ENCODE assay signal across 17 cellular contexts in genomic region chrX:110006826-110007375, GRCh38. TPM values are rescaled to one million over a fixed set of nuclear protein-coding genes. Genes with fewer than 3 reads are reported as not detected.
DNase-seq lines count a peak whose midpoint lies in the region; ATAC-seq and TF ChIP-seq lines count a peak whose summit lies in the region.
"Had no signal": no experiment of that assay in that cellular context is flagged by ENCODE, and none has a peak within 500 bp of the region (broad histone marks: within the 10 kb centered on the region; RNA-seq: fewer than 3 reads in every experiment).

No MANE protein-coding gene starts in this region.

- H3K4me1 ChIP-seq in CD8-positive, alpha-beta T cell (ENCODE audit: insufficient read depth, low read length) = peaks cover 6% of the 10 kb centered on the region

- no peaks in the 10 kb centered on the region for H3K27me3 ChIP-seq in CD8-positive, alpha-beta T cell (ENCODE audit: insufficient read depth, low read length)
- H3K27me3 ChIP-seq: thyroid gland had no signal

- intact Hi-C loops in CD8-positive, alpha-beta T cell (cut with DNase I, micrococcal nuclease) = loop anchor here in 1 of 2 experiments (10.0 kb wide), 1 partner anchor 1678 kb away; the partner anchor contains the start of gene ALG13

- POLR2A ChIA-PET in CD8-positive, alpha-beta T cell (lab: Charles Lee) = no interaction called here

- no peaks in the 10 kb centered on the region for H3K36me3 ChIP-seq in CD8-positive, alpha-beta T cell (ENCODE audit: insufficient read depth, low read length)
- H3K36me3 ChIP-seq in KOPT-K1 (ENCODE audit: insufficient read depth, low read length) = peaks cover 74% of the 10 kb centered on the region
- H3K36me3 ChIP-seq: thyroid gland had no signal

- no peak overlapping the region for H3K27ac ChIP-seq in CD8-positive, alpha-beta T cell (ENCODE audit: low read depth, low read length)
- H3K27ac ChIP-seq in KOPT-K1 (ENCODE audit: low read depth, low read length, poor library complexity, severe bottlenecking) = peak overlapping the region; percentile 18
- H3K27ac ChIP-seq: BLaER1 treated with 17β-estradiol and CSF1 and Interleukin-3, amounts not matched to agents 10 nM and 100 nM; SK-N-MC had no signal

- H3K4me3 ChIP-seq in CD8-positive, alpha-beta T cell (ENCODE audit: low read depth, low read length) = no peak overlapping the region
- H3K4me3 ChIP-seq: SK-N-MC, thyroid gland had no signal

- no peak for ATAC-seq in CD8-positive, alpha-beta T cell
- no peak for ATAC-seq in GM21619 (IDR thresholded peaks at IDR 0.05; ENCODE audit: unreplicated experiment)
- ATAC-seq: HCT116, WTC11 had no signal

- no peak for DNase-seq in CD8-positive, alpha-beta T cell
- DNase-seq in amniotic epithelial cell (ENCODE audit: low read depth) (peak; percentile 36), iris pigment epithelial cell (ENCODE audit: low read depth) (peak; percentile 53), GM13976 (ENCODE audit: low spot score) (no peak), GF-D8 (lab: John Stamatoyannopoulos, UW) (no peak), glomerular visceral epithelial cell (ENCODE audit: extremely low spot score) (no peak)
- DNase-seq: activated naive CD4-positive, alpha-beta T cell; DMS79 treated with DMSO at 0.1 percent for 48 hours; endodermal cell; head of caudate nucleus had no signal

- H3K4me1 Mint-ChIP-seq in CD8-positive, alpha-beta T cell (ENCODE audit: low read depth) = peaks cover 51% of the 10 kb centered on the region

- H3K9me3 ChIP-seq in CD8-positive, alpha-beta T cell (ENCODE audit: low read length) = no peaks in the 10 kb centered on the region
- no peaks in the 10 kb centered on the region for H3K9me3 ChIP-seq in KOPT-K1 (ENCODE audit: insufficient read depth, low read length, poor library complexity, severe bottlenecking)
- H3K9me3 ChIP-seq: thyroid gland had no signal

- peaks cover 26% of the 10 kb centered on the region for H3K36me3 Mint-ChIP-seq in CD8-positive, alpha-beta T cell
- H3K36me3 Mint-ChIP-seq: WTC11 had no signal

- TF ChIP-seq CTCF in CD8-positive, alpha-beta T cell (IDR thresholded peaks at IDR 0.05) = no peak
- TF ChIP-seq CTCF in GM13976 (IDR thresholded peaks at IDR 0.05; ENCODE audit: borderline replicate concordance, control extremely low read depth, extremely low read depth, insufficient read depth, missing control alignments) = no peak

- in situ Hi-C loops in GM13976 (cut with MboI; ENCODE audit: low sequenced_read_pairs, unreplicated experiment) = no loop called here

- CTCF ChIA-PET in CD8-positive, alpha-beta T cell (lab: Charles Lee) = no interaction called here

- H3K27me3 Mint-ChIP-seq in CD8-positive, alpha-beta T cell (ENCODE audit: low read depth) = no peaks in the 10 kb centered on the region

- no peaks in the 10 kb centered on the region for H3K9me3 Mint-ChIP-seq in CD8-positive, alpha-beta T cell
- H3K9me3 Mint-ChIP-seq: endodermal cell, WTC11 had no signal

- peak overlapping the region; percentile 19 for H3K27ac Mint-ChIP-seq in CD8-positive, alpha-beta T cell
- H3K27ac Mint-ChIP-seq: endodermal cell, WTC11 had no signal

- H3K4me3 Mint-ChIP-seq in CD8-positive, alpha-beta T cell = no peak overlapping the region
- H3K4me3 Mint-ChIP-seq: endodermal cell, WTC11 had no signal

RNA-seq across cellular contexts. Expression of gene TMEM164, which starts 4.0 kb away (rescaled TPM):
- total RNA-seq in CD8-positive, alpha-beta T cell = 1 to 10 TPM; 7.4 to 9.0 TPM

Comparison
In these comparisons a context has a peak if more than half of its experiments do, and no peak if none do; other contexts are left out.
1. DNase-seq: peak in amniotic epithelial cell (single experiment) and iris pigment epithelial cell (single experiment); none in CD8-positive, alpha-beta T cell (0 of 7), GM13976 (single experiment), GF-D8 (single experiment) and glomerular visceral epithelial cell (single experiment).